9 cellular contexts compared by ENCODE assay signal in the genomic region with DNA sequence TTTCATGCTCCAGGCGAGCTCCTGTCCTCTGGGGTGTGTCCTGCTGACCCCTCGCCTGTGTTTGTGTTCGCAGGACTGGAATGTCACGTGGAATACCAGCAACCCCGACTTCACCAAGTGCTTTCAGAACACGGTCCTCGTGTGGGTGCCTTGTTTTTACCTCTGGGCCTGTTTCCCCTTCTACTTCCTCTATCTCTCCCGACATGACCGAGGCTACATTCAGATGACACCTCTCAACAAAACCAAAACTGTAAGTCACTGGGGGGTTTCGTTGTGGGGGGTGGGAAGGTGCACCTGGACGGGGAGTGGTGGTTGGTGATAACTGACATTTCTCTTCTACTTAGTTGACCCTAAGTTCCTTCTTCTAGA. TPM values are rescaled to one million over a fixed set of nuclear protein-coding genes. Genes with fewer than 3 reads are reported as not detected.
DNase-seq lines count a peak whose midpoint lies in the region; ATAC-seq and TF ChIP-seq lines count a peak whose summit lies in the region.
"Had no signal": no experiment of that assay in that cellular context is flagged by ENCODE, and none has a peak within 500 bp of the region (broad histone marks: within the 10 kb centered on the region; RNA-seq: fewer than 3 reads in every experiment).

No MANE protein-coding gene starts in this region.

- ATAC-seq in HG02973 (IDR thresholded peaks at IDR 0.05; ENCODE audit: unreplicated experiment) (peak; percentile 55), upper lobe of right lung (peak; percentile 56)
- peak; percentile 60 for ATAC-seq in activated CD8-positive, alpha-beta T cell treated with anti-CD3 and anti-CD28 coated beads for 36 hours

- no peak overlapping the region for H4K8ac ChIP-seq in mesendoderm (ENCODE audit: low read depth, low read length)

- H3K56ac ChIP-seq in mesendoderm (ENCODE audit: low read length) = no peak overlapping the region

- no peaks in the 10 kb centered on the region for H3K27me3 Mint-ChIP-seq in activated naive CD4-positive, alpha-beta T cell treated with anti-CD3 and anti-CD28 coated beads, Interleukin-2, amount 10 ng/mL, durations not matched to agents 7 days and 5 days
- H3K27me3 Mint-ChIP-seq in activated CD8-positive, alpha-beta T cell treated with anti-CD3 and anti-CD28 coated beads for 36 hours = no peaks in the 10 kb centered on the region

- no peak overlapping the region for H3K18ac ChIP-seq in mesendoderm (ENCODE audit: low read length)

- no peak overlapping the region for H2BK15ac ChIP-seq in mesendoderm (replicated peaks; ENCODE audit: low read depth)

- CTCF ChIA-PET in activated naive CD4-positive, alpha-beta T cell treated with anti-CD3 and anti-CD28 coated beads, Interleukin-2, amount 10 ng/mL, durations not matched to agents 7 days and 5 days (lab: Charles Lee) = no interaction called here
- CTCF ChIA-PET in activated CD8-positive, alpha-beta T cell treated with anti-CD3 and anti-CD28 coated beads for 36 hours (lab: Charles Lee) = interaction anchor here (0.7 kb wide), 1 partner anchor 16 kb away, joined by 3 read pairs; no protein-coding TSS in a partner anchor
- CTCF ChIA-PET in mammary epithelial cell (lab: Charles Lee; ENCODE audit: low non-redundant PET) = no interaction called here

- H3K36me3 Mint-ChIP-seq in activated naive CD4-positive, alpha-beta T cell treated with anti-CD3 and anti-CD28 coated beads, Interleukin-2, amount 10 ng/mL, durations not matched to agents 7 days and 5 days = peaks cover 39% of the 10 kb centered on the region
- H3K36me3 Mint-ChIP-seq in activated CD8-positive, alpha-beta T cell treated with anti-CD3 and anti-CD28 coated beads for 36 hours (ENCODE audit: low read depth) = peaks cover 45% of the 10 kb centered on the region

- no peak overlapping the region for H2BK5ac ChIP-seq in mesendoderm (ENCODE audit: low read length)

- H3K4ac ChIP-seq in mesendoderm (ENCODE audit: low read depth, low read length) = no peak overlapping the region

- H3K9ac ChIP-seq in mammary epithelial cell (ENCODE audit: insufficient read depth, low read length) = no peak overlapping the region
- no peak overlapping the region for H3K9ac ChIP-seq in mesendoderm (ENCODE audit: low read length)

- dilution Hi-C loops in mammary epithelial cell (cut with HindIII; ENCODE audit: low sequenced_read_pairs) = no loop called here

- no peak overlapping the region for H3K27ac ChIP-seq in upper lobe of right lung
- no peak overlapping the region for H3K27ac ChIP-seq in mammary epithelial cell (ENCODE audit: insufficient read depth, low read depth, low read length)
- H3K27ac ChIP-seq in mesendoderm (ENCODE audit: low read depth, low read length) = no peak overlapping the region

- intact Hi-C loops in activated CD8-positive, alpha-beta T cell treated with anti-CD3 and anti-CD28 coated beads for 36 hours (cut with micrococcal nuclease) = no loop called here
- intact Hi-C loops in upper lobe of right lung (cut with DNase I) (no loop called here), mammary epithelial cell (cut with micrococcal nuclease) (no loop called here)

- H4K5ac ChIP-seq in mesendoderm (ENCODE audit: low read length) = no peak overlapping the region

- no peak for TF ChIP-seq CTCF in activated CD8-positive, alpha-beta T cell treated with anti-CD3 and anti-CD28 coated beads for 36 hours (IDR thresholded peaks at IDR 0.05)
- TF ChIP-seq CTCF in upper lobe of right lung (IDR thresholded peaks at IDR 0.05) (no peak), mammary epithelial cell (conservative IDR thresholded peaks at IDR 0.05 in 1 of 2, IDR thresholded peaks at IDR 0.05 in 1 of 2; ENCODE audit: extremely low read depth in 1 of 2, insufficient read depth in 1 of 2, low read depth in 1 of 2, low read length in 2 of 2) (no peak)

- no peak for DNase-seq in activated naive CD4-positive, alpha-beta T cell treated with anti-CD3 and anti-CD28 coated beads, Interleukin-2, amount 10 ng/mL, durations not matched to agents 7 days and 5 days
- no peak for DNase-seq in activated naive CD4-positive, alpha-beta T cell treated with Interleukin-2 at 50 U/mL for 16 hours
- DNase-seq in activated CD8-positive, alpha-beta T cell treated with anti-CD3 and anti-CD28 coated beads for 36 hours = peak; percentile 22
- DNase-seq in upper lobe of right lung (no peak), mammary epithelial cell (no peak), mesendoderm (no peak)
- DNase-seq in stimulated activated naive CD4-positive, alpha-beta T cell (lab: John Stamatoyannopoulos, UW) = no peak
- DNase-seq: activated T-cell treated with anti-CD3 and anti-CD28 coated beads, Interleukin-2, amount 50 U/mL, for 48 hours had no signal

- H3K9me3 Mint-ChIP-seq in activated naive CD4-positive, alpha-beta T cell treated with anti-CD3 and anti-CD28 coated beads, Interleukin-2, amount 10 ng/mL, durations not matched to agents 7 days and 5 days = peaks cover 4% of the 10 kb centered on the region
- H3K9me3 Mint-ChIP-seq in activated CD8-positive, alpha-beta T cell treated with anti-CD3 and anti-CD28 coated beads for 36 hours = no peaks in the 10 kb centered on the region

- H3K4me1 Mint-ChIP-seq in activated naive CD4-positive, alpha-beta T cell treated with anti-CD3 and anti-CD28 coated beads, Interleukin-2, amount 10 ng/mL, durations not matched to agents 7 days and 5 days = peaks cover 19% of the 10 kb centered on the region
- H3K4me1 Mint-ChIP-seq in activated CD8-positive, alpha-beta T cell treated with anti-CD3 and anti-CD28 coated beads for 36 hours (ENCODE audit: low read depth) = peaks cover 24% of the 10 kb centered on the region

- peak overlapping the region; percentile 57 for H3K27ac Mint-ChIP-seq in activated naive CD4-positive, alpha-beta T cell treated with anti-CD3 and anti-CD28 coated beads, Interleukin-2, amount 10 ng/mL, durations not matched to agents 7 days and 5 days
- peak overlapping the region; percentile 93 for H3K27ac Mint-ChIP-seq in activated CD8-positive, alpha-beta T cell treated with anti-CD3 and anti-CD28 coated beads for 36 hours

- in situ Hi-C loops in mammary epithelial cell (cut with MboI; ENCODE audit: low sequenced_read_pairs in 2 of 2) = no loop called here

- no peak overlapping the region for H2BK120ac ChIP-seq in mesendoderm (ENCODE audit: low read depth, low read length)

- H3K36me3 ChIP-seq in upper lobe of right lung (peaks cover 32% of the 10 kb centered on the region), mammary epithelial cell (ENCODE audit: insufficient read depth, low read length) (peaks cover 14% of the 10 kb centered on the region), mesendoderm (ENCODE audit: control insufficient read depth, insufficient read depth, low read length) (no peaks in the 10 kb centered on the region)

- H3K23ac ChIP-seq in mesendoderm (ENCODE audit: low read length) = no peak overlapping the region

- H4K20me1 ChIP-seq in mammary epithelial cell (ENCODE audit: insufficient read depth, low read length) = no peaks in the 10 kb centered on the region

- POLR2A ChIA-PET in activated CD8-positive, alpha-beta T cell treated with anti-CD3 and anti-CD28 coated beads for 36 hours (lab: Charles Lee) = no interaction called here

- no peak overlapping the region for H2AFZ ChIP-seq in mammary epithelial cell (ENCODE audit: low read depth, low read length)

- no TSS peak for BruUV-seq in mammary epithelial cell (replicated peaks; lab: Mats Ljungman, UMichigan)

- no peak overlapping the region for H3K4me3 ChIP-seq in upper lobe of right lung
- H3K4me3 ChIP-seq in mammary epithelial cell (replicated peaks in 1 of 3; ENCODE audit: insufficient read depth in 1 of 3, low read depth in 2 of 3, low read length in 3 of 3) = no peak overlapping the region
- H3K4me3 ChIP-seq in mesendoderm (ENCODE audit: low read length) = no peak overlapping the region

- H3K4me1 ChIP-seq in upper lobe of right lung (no peaks in the 10 kb centered on the region), mammary epithelial cell (ENCODE audit: insufficient read depth, low read length) (no peaks in the 10 kb centered on the region), mesendoderm (ENCODE audit: control insufficient read depth, low read depth, low read length) (no peaks in the 10 kb centered on the region)

- H3K79me2 ChIP-seq in mammary epithelial cell (ENCODE audit: insufficient read depth, low read length) (peaks cover 42% of the 10 kb centered on the region), mesendoderm (ENCODE audit: control insufficient read depth, insufficient read depth, low read length) (peaks cover 3% of the 10 kb centered on the region)

- H3K79me1 ChIP-seq in mesendoderm (ENCODE audit: low read length) = peaks cover 3% of the 10 kb centered on the region

- H3K4me3 Mint-ChIP-seq in activated naive CD4-positive, alpha-beta T cell treated with anti-CD3 and anti-CD28 coated beads, Interleukin-2, amount 10 ng/mL, durations not matched to agents 7 days and 5 days = no peak overlapping the region
- no peak overlapping the region for H3K4me3 Mint-ChIP-seq in activated CD8-positive, alpha-beta T cell treated with anti-CD3 and anti-CD28 coated beads for 36 hours

- no peak overlapping the region for H3K4me2 ChIP-seq in mammary epithelial cell (ENCODE audit: insufficient read depth, low read depth, low read length)
- H3K4me2 ChIP-seq in mesendoderm (ENCODE audit: low read length) = no peak overlapping the region

- H3K27me3 ChIP-seq in upper lobe of right lung = no peaks in the 10 kb centered on the region
- H3K27me3 ChIP-seq in mammary epithelial cell (ENCODE audit: insufficient read depth, low read length) = no peaks in the 10 kb centered on the region
- H3K27me3 ChIP-seq in mesendoderm (ENCODE audit: insufficient read depth, low read length, poor library complexity) = no peaks in the 10 kb centered on the region

- no peak overlapping the region for H2AK5ac ChIP-seq in mesendoderm (ENCODE audit: low read length)

- H3K9me3 ChIP-seq in upper lobe of right lung (no peaks in the 10 kb centered on the region), mammary epithelial cell (replicated peaks; ENCODE audit: insufficient read depth, low read length) (no peaks in the 10 kb centered on the region)

- WGBS in mammary epithelial cell (ENCODE audit: low coverage, missing lambda C conversion rate) = 91% methylated on average over 10 of the region's 11 CpGs
- WGBS in mesendoderm (ENCODE audit: extremely low coverage, insufficient coverage, low lambda C conversion rate) = no CpG with 5 or more reads among the region's 11 CpGs

RNA-seq across cellular contexts. Expression of a gene that starts 58.3 kb away (rescaled TPM):
- 10 to 100 TPM; 64.5 to 67.6 TPM for total RNA-seq in activated CD8-positive, alpha-beta T cell treated with anti-CD3 and anti-CD28 coated beads for 36 hours
- total RNA-seq in upper lobe of right lung (50.6 TPM), mammary epithelial cell (10 to 100 TPM; 45.5 to 47.2 TPM)
- 25.3 TPM for polyA plus RNA-seq in mammary epithelial cell
- 137 TPM for polyA minus RNA-seq in mammary epithelial cell
- 22.5 TPM for polyA plus RNA-seq in mesendoderm (2013, experiment 1 of 2)
- 22.3 TPM for polyA plus RNA-seq in mesendoderm (2013, experiment 2 of 2)
